In genomic region chr6:55669133-55669532, GRCh38 we compare ENCODE assay signal across 21 cellular contexts.
"Had no signal": no experiment of that assay in that cellular context is flagged by ENCODE, and none has a peak within 500 bp of the region (broad histone marks: within the 10 kb centered on the region; RNA-seq: fewer than 3 reads in every experiment).

No MANE protein-coding gene starts in this region.

- H3K9me3 ChIP-seq: mucosa of descending colon, tibial artery, uterus had no signal

- DNase-seq: activated B cell treated with CpG ODN at 0.5 μM for 24 hours; activated CD4-positive, alpha-beta T cell treated with anti-CD3 and anti-CD28 coated beads for 36 hours; activated CD4-positive, alpha-beta T cell treated with anti-CD3 and anti-CD28 coated beads, Interleukin-2, amount 50 U/mL, for 4 hours; activated naive CD4-positive, alpha-beta T cell treated with anti-CD3 and anti-CD28 coated beads for 36 hours; activated naive CD8-positive, alpha-beta T cell treated with anti-CD3 and anti-CD28 coated beads, Interleukin-2, amount 10 ng/mL, durations not matched to agents 7 days and 5 days; activated T-cell treated with anti-CD3 and anti-CD28 coated beads, Interleukin-2, amount 50 U/mL, for 48 hours; amygdala; cerebellar nuclear complex; hippocampal formation; mucosa of descending colon; nephron progenitor cell; nucleus accumbens; retina; stimulated activated CD4-positive, alpha-beta T cell treated with anti-CD3 and anti-CD28 coated beads, Interleukin-12 subunit alpha, Interleukin-12 subunit beta, amount 100 ng/mL, for 4 hours; T1000; tibial artery; uterus had no signal

- H3K4me3 Mint-ChIP-seq: activated B cell treated with CpG ODN at 0.5 μM for 24 hours; activated CD4-positive, alpha-beta T cell treated with anti-CD3 and anti-CD28 coated beads for 36 hours; activated naive CD4-positive, alpha-beta T cell treated with anti-CD3 and anti-CD28 coated beads for 36 hours; activated naive CD8-positive, alpha-beta T cell treated with anti-CD3 and anti-CD28 coated beads, Interleukin-2, amount 10 ng/mL, durations not matched to agents 7 days and 5 days; nephron progenitor cell; stimulated activated naive CD8-positive, alpha-beta T cell treated with anti-CD3 and anti-CD28 coated beads, Interleukin-15, Interleukin-2, amounts not matched to agents 100 ng/mL and 50 ng/mL, for 24 hours; T-helper 1 cell treated with Interleukin-12 subunit alpha and Interleukin-12 subunit beta and Interleukin-4 antibody, amounts not matched to agents 30 μg/mL and 1 μg/mL, for 36 hours had no signal

- H3K27me3 Mint-ChIP-seq: activated B cell treated with CpG ODN at 0.5 μM for 24 hours; activated CD4-positive, alpha-beta T cell treated with anti-CD3 and anti-CD28 coated beads for 36 hours; activated naive CD8-positive, alpha-beta T cell treated with anti-CD3 and anti-CD28 coated beads, Interleukin-2, amount 10 ng/mL, durations not matched to agents 7 days and 5 days; stimulated activated naive CD8-positive, alpha-beta T cell treated with anti-CD3 and anti-CD28 coated beads, Interleukin-15, Interleukin-2, amounts not matched to agents 100 ng/mL and 50 ng/mL, for 24 hours had no signal

- H3K27ac Mint-ChIP-seq: activated B cell treated with CpG ODN at 0.5 μM for 24 hours; activated CD4-positive, alpha-beta T cell treated with anti-CD3 and anti-CD28 coated beads for 36 hours; activated naive CD4-positive, alpha-beta T cell treated with anti-CD3 and anti-CD28 coated beads for 36 hours; activated naive CD8-positive, alpha-beta T cell treated with anti-CD3 and anti-CD28 coated beads, Interleukin-2, amount 10 ng/mL, durations not matched to agents 7 days and 5 days; nephron progenitor cell; stimulated activated naive CD8-positive, alpha-beta T cell treated with anti-CD3 and anti-CD28 coated beads, Interleukin-15, Interleukin-2, amounts not matched to agents 100 ng/mL and 50 ng/mL, for 24 hours; T-helper 1 cell treated with Interleukin-12 subunit alpha and Interleukin-12 subunit beta and Interleukin-4 antibody, amounts not matched to agents 30 μg/mL and 1 μg/mL, for 36 hours had no signal

- H3K27me3 ChIP-seq: tibial artery, uterus had no signal

- H3K36me3 Mint-ChIP-seq: activated naive CD8-positive, alpha-beta T cell treated with anti-CD3 and anti-CD28 coated beads, Interleukin-2, amount 10 ng/mL, durations not matched to agents 7 days and 5 days had no signal

- H3K36me3 ChIP-seq: tibial artery, uterus had no signal

- H3K4me1 ChIP-seq: tibial artery, uterus had no signal

- H3K4me1 Mint-ChIP-seq: activated B cell treated with CpG ODN at 0.5 μM for 24 hours; activated CD4-positive, alpha-beta T cell treated with anti-CD3 and anti-CD28 coated beads for 36 hours; activated naive CD8-positive, alpha-beta T cell treated with anti-CD3 and anti-CD28 coated beads, Interleukin-2, amount 10 ng/mL, durations not matched to agents 7 days and 5 days; nephron progenitor cell had no signal

- H3K27ac ChIP-seq: epithelial cell of prostate, uterus had no signal

- ATAC-seq: activated CD4-positive, alpha-beta T cell treated with anti-CD3 and anti-CD28 coated beads for 36 hours; mucosa of descending colon had no signal

- H3K9me3 Mint-ChIP-seq: activated naive CD4-positive, alpha-beta T cell treated with anti-CD3 and anti-CD28 coated beads for 36 hours; nephron progenitor cell had no signal

- H3K4me3 ChIP-seq: coronary artery, mucosa of descending colon, tibial artery, uterus had no signal
